1 cellular context compared by ENCODE assay signal in the genomic region with DNA sequence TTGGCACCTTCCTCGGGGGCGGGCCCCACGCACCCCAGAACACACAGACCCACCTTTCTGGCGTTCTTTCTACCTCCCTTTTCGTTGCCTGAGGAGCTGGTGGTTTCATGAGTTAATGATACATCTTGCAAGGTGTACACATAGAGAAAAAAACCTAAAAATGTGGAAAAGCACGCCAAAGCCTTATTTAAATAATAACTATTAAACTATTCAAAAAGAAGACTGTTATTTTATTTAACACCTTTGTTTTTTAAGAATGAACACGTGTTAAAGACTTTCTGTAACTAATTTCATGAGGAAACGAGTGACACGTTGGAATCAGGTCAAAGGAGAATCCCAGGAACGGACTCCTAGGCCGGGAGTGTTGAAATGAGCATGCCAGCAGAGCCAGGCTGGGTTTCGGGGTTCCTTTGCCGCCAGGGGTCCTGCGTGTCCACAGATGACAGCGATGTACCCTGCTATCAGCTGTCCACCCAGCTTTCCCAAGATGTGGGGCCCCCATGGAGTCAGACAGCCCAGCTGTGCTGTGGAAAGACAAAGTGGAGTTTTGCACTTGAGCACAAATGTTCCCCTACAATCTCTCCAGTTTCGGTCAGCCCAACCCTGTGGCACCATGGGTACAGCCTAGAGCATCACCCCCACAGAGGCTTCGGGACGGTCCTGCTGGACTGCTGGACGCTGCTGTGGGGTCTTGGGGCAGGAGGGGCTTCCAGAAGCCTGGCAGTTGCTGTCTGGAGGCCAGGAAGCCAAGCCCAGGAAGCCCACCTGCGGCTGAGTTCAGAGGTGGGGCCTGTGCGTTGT.
TF ChIP-seq lines count a peak whose summit lies in the region.

No MANE protein-coding gene starts in this region.

TF ChIP-seq in HepG2, 621 proteins besides CTCF, POLR2A, EP300 and RAD21 (continued from another document and continues in another):
- TF ChIP-seq HNF1A (IDR thresholded peaks at IDR 0.05; ENCODE audit: low read depth) (no peak), HNF1A (CRISPR knock-in tag; IDR thresholded peaks at IDR 0.05; ENCODE audit: borderline replicate concordance) (0 out of 2 replicates have a peak, but pooled peaks have one; percentile 25), KDM1A (CRISPR knock-in tag; IDR thresholded peaks at IDR 0.05) (no peak), ZNF282 (IDR thresholded peaks at IDR 0.05; ENCODE audit: partially characterized antibody) (no peak), GZF1 (CRISPR knock-in tag; IDR thresholded peaks at IDR 0.05) (no peak), HNF1B (CRISPR knock-in tag; IDR thresholded peaks at IDR 0.05) (peak; percentile 35; the same call in 1 of the 2 replicates), CENPT (CRISPR knock-in tag; IDR thresholded peaks at IDR 0.05; ENCODE audit: low read depth) (no peak), ZNF576 (CRISPR knock-in tag; IDR thresholded peaks at IDR 0.05) (no peak), JUND (CRISPR knock-in tag; IDR thresholded peaks at IDR 0.05) (no peak), ZMAT3 (CRISPR knock-in tag; conservative IDR thresholded peaks at IDR 0.05) (peak; percentile 39; the same call in 1 of the 2 replicates), KLF11 (CRISPR knock-in tag; IDR thresholded peaks at IDR 0.05) (0 out of 2 replicates have a peak, but pooled peaks have one; percentile 41), MZF1 (CRISPR knock-in tag; IDR thresholded peaks at IDR 0.05; ENCODE audit: borderline replicate concordance) (no peak), ZNF567 (CRISPR knock-in tag; IDR thresholded peaks at IDR 0.05; ENCODE audit: borderline replicate concordance) (no peak), NBN (conservative IDR thresholded peaks at IDR 0.05) (no peak), ATF1 (CRISPR knock-in tag; IDR thresholded peaks at IDR 0.05) (no peak), HNRNPLL (IDR thresholded peaks at IDR 0.05; ENCODE audit: low read depth, low read length, poor library complexity, severe bottlenecking) (peak; percentile 56), FOXP1 (IDR thresholded peaks at IDR 0.05) (no peak), FOXP1 (CRISPR knock-in tag; IDR thresholded peaks at IDR 0.05) (no peak), ARID2 (CRISPR knock-in tag; IDR thresholded peaks at IDR 0.05; ENCODE audit: borderline replicate concordance) (peak; percentile 63; the same call in 1 of the 2 replicates), RBM39 (IDR thresholded peaks at IDR 0.05; ENCODE audit: low read depth, low read length, poor library complexity, severe bottlenecking) (no peak), DNMT1 (CRISPR knock-in tag; IDR thresholded peaks at IDR 0.05) (no peak), NFRKB (IDR thresholded peaks at IDR 0.05) (no peak), CSRNP2 (CRISPR knock-in tag; conservative IDR thresholded peaks at IDR 0.05; ENCODE audit: low read depth) (0 out of 2 replicates have a peak, but pooled peaks have one; percentile 36), SNAPC2 (CRISPR knock-in tag; IDR thresholded peaks at IDR 0.05) (no peak), ZNF335 (CRISPR knock-in tag; IDR thresholded peaks at IDR 0.05) (no peak), SMAD3 (CRISPR knock-in tag; IDR thresholded peaks at IDR 0.05) (no peak), KLF12 (CRISPR knock-in tag; IDR thresholded peaks at IDR 0.05; ENCODE audit: borderline replicate concordance) (0 out of 2 replicates have a peak, but pooled peaks have one; percentile 64), DMAP1 (CRISPR knock-in tag; IDR thresholded peaks at IDR 0.05) (0 out of 2 replicates have a peak, but pooled peaks have one; percentile 3)
- TF ChIP-seq, protein P1, sequence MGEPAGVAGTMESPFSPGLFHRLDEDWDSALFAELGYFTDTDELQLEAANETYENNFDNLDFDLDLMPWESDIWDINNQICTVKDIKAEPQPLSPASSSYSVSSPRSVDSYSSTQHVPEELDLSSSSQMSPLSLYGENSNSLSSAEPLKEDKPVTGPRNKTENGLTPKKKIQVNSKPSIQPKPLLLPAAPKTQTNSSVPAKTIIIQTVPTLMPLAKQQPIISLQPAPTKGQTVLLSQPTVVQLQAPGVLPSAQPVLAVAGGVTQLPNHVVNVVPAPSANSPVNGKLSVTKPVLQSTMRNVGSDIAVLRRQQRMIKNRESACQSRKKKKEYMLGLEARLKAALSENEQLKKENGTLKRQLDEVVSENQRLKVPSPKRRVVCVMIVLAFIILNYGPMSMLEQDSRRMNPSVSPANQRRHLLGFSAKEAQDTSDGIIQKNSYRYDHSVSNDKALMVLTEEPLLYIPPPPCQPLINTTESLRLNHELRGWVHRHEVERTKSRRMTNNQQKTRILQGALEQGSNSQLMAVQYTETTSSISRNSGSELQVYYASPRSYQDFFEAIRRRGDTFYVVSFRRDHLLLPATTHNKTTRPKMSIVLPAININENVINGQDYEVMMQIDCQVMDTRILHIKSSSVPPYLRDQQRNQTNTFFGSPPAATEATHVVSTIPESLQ (CRISPR knock-in tag; conservative IDR thresholded peaks at IDR 0.05): no peak
- TF ChIP-seq, protein P2, sequence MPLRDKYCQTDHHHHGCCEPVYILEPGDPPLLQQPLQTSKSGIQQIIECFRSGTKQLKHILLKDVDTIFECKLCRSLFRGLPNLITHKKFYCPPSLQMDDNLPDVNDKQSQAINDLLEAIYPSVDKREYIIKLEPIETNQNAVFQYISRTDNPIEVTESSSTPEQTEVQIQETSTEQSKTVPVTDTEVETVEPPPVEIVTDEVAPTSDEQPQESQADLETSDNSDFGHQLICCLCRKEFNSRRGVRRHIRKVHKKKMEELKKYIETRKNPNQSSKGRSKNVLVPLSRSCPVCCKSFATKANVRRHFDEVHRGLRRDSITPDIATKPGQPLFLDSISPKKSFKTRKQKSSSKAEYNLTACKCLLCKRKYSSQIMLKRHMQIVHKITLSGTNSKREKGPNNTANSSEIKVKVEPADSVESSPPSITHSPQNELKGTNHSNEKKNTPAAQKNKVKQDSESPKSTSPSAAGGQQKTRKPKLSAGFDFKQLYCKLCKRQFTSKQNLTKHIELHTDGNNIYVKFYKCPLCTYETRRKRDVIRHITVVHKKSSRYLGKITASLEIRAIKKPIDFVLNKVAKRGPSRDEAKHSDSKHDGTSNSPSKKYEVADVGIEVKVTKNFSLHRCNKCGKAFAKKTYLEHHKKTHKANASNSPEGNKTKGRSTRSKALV (CRISPR knock-in tag; IDR thresholded peaks at IDR 0.05): no peak
- TF ChIP-seq, protein P3, sequence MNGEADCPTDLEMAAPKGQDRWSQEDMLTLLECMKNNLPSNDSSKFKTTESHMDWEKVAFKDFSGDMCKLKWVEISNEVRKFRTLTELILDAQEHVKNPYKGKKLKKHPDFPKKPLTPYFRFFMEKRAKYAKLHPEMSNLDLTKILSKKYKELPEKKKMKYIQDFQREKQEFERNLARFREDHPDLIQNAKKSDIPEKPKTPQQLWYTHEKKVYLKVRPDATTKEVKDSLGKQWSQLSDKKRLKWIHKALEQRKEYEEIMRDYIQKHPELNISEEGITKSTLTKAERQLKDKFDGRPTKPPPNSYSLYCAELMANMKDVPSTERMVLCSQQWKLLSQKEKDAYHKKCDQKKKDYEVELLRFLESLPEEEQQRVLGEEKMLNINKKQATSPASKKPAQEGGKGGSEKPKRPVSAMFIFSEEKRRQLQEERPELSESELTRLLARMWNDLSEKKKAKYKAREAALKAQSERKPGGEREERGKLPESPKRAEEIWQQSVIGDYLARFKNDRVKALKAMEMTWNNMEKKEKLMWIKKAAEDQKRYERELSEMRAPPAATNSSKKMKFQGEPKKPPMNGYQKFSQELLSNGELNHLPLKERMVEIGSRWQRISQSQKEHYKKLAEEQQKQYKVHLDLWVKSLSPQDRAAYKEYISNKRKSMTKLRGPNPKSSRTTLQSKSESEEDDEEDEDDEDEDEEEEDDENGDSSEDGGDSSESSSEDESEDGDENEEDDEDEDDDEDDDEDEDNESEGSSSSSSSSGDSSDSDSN (CRISPR knock-in tag; IDR thresholded peaks at IDR 0.05): no peak; the same call in 1 of the 2 replicates
- TF ChIP-seq, protein P4, sequence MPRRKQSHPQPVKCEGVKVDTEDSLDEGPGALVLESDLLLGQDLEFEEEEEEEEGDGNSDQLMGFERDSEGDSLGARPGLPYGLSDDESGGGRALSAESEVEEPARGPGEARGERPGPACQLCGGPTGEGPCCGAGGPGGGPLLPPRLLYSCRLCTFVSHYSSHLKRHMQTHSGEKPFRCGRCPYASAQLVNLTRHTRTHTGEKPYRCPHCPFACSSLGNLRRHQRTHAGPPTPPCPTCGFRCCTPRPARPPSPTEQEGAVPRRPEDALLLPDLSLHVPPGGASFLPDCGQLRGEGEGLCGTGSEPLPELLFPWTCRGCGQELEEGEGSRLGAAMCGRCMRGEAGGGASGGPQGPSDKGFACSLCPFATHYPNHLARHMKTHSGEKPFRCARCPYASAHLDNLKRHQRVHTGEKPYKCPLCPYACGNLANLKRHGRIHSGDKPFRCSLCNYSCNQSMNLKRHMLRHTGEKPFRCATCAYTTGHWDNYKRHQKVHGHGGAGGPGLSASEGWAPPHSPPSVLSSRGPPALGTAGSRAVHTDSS (CRISPR knock-in tag; conservative IDR thresholded peaks at IDR 0.05): no peak; the same call in 1 of the 2 replicates
- TF ChIP-seq, protein P5, sequence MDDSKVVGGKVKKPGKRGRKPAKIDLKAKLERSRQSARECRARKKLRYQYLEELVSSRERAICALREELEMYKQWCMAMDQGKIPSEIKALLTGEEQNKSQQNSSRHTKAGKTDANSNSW (CRISPR knock-in tag; IDR thresholded peaks at IDR 0.05; ENCODE audit: borderline replicate concordance): no peak; the same call in 1 of the 2 replicates
- TF ChIP-seq, protein P6, sequence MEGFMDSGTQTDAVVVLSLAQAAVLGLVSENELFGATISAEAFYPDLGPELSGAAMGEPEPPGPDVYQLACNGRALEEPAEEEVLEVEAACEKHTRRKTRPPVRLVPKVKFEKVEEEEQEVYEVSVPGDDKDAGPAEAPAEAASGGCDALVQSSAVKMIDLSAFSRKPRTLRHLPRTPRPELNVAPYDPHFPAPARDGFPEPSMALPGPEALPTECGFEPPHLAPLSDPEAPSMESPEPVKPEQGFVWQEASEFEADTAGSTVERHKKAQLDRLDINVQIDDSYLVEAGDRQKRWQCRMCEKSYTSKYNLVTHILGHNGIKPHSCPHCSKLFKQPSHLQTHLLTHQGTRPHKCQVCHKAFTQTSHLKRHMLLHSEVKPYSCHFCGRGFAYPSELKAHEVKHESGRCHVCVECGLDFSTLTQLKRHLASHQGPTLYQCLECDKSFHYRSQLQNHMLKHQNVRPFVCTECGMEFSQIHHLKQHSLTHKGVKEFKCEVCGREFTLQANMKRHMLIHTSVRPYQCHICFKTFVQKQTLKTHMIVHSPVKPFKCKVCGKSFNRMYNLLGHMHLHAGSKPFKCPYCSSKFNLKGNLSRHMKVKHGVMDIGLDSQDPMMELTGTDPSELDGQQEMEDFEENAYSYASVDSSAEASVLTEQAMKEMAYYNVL (CRISPR knock-in tag; IDR thresholded peaks at IDR 0.05; ENCODE audit: borderline replicate concordance): no peak
